16 cellular contexts compared by ENCODE assay signal in the genomic region with DNA sequence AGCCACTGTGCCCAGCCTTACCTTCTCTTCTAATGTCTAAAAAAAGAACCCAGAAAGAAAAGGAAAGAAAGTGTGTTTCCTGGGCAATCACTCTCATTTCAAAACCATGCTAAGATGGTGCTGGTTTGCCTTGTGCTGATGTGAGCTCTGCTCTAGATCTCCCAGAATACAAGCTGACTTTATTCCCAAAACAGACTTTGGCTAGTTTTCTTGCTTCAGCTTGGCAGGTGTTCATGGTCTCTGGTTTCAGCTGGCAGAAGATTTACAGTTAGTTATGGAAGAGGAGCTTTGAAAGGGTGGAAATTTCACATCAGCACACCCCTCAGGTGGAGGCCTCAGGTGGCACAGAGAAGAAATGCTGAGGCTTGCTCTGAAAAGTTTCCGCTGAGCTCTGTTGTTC. TPM values are rescaled to one million over a fixed set of nuclear protein-coding genes. Genes with fewer than 3 reads are reported as not detected.
"Had no signal": no experiment of that assay in that cellular context is flagged by ENCODE, and none has a peak within 500 bp of the region (broad histone marks: within the 10 kb centered on the region; RNA-seq: fewer than 3 reads in every experiment).

No MANE protein-coding gene starts in this region.

- H3K4me3 ChIP-seq: prostate gland, thyroid gland, vagina had no signal

- H3K27me3 Mint-ChIP-seq: activated CD4-positive, alpha-beta T cell treated with anti-CD3 and anti-CD28 coated beads for 36 hours; T-cell had no signal

- H3K9me3 ChIP-seq: prostate gland, thyroid gland, vagina had no signal

- H3K27ac Mint-ChIP-seq: activated CD4-positive, alpha-beta T cell treated with anti-CD3 and anti-CD28 coated beads for 36 hours; activated CD8-positive, alpha-beta T cell treated with anti-CD3 and anti-CD28 coated beads, Interleukin-2, amount 10 ng/mL, durations not matched to agents 7 days and 5 days; activated naive CD4-positive, alpha-beta T cell treated with anti-CD3 and anti-CD28 coated beads for 36 hours; activated T-helper 1 cell treated with anti-CD3 and anti-CD28 coated beads, Interleukin-12 subunit alpha, Interleukin-12 subunit beta, Interleukin-2, Interleukin-4 antibody, amounts not matched to agents 30 ng/mL and 10 ng/mL and 1 ng/mL, durations not matched to agents 14 hours and 24 hours and 36 hours; mesothelial cell of epicardium; natural killer cell; T-cell had no signal

- H3K4me3 Mint-ChIP-seq: activated CD4-positive, alpha-beta T cell treated with anti-CD3 and anti-CD28 coated beads for 36 hours; activated CD8-positive, alpha-beta T cell treated with anti-CD3 and anti-CD28 coated beads, Interleukin-2, amount 10 ng/mL, durations not matched to agents 7 days and 5 days; activated naive CD4-positive, alpha-beta T cell treated with anti-CD3 and anti-CD28 coated beads for 36 hours; activated T-helper 1 cell treated with anti-CD3 and anti-CD28 coated beads, Interleukin-12 subunit alpha, Interleukin-12 subunit beta, Interleukin-2, Interleukin-4 antibody, amounts not matched to agents 30 ng/mL and 10 ng/mL and 1 ng/mL, durations not matched to agents 14 hours and 24 hours and 36 hours; mesothelial cell of epicardium; natural killer cell; T-cell had no signal

- H3K9me3 Mint-ChIP-seq: activated naive CD4-positive, alpha-beta T cell treated with anti-CD3 and anti-CD28 coated beads for 36 hours; activated T-helper 1 cell treated with anti-CD3 and anti-CD28 coated beads, Interleukin-12 subunit alpha, Interleukin-12 subunit beta, Interleukin-2, Interleukin-4 antibody, amounts not matched to agents 30 ng/mL and 10 ng/mL and 1 ng/mL, durations not matched to agents 14 hours and 24 hours and 36 hours; mesothelial cell of epicardium; natural killer cell; T-cell had no signal

- H3K27me3 ChIP-seq: thyroid gland, vagina had no signal

- H3K36me3 Mint-ChIP-seq: mesothelial cell of epicardium, natural killer cell, T-cell had no signal

- H3K36me3 ChIP-seq: prostate gland, thyroid gland, vagina had no signal

- H3K4me1 ChIP-seq: prostate gland, thyroid gland, vagina had no signal

- DNase-seq: activated CD4-positive, alpha-beta T cell treated with anti-CD3 and anti-CD28 coated beads for 36 hours; activated CD8-positive, alpha-beta memory T cell treated with anti-CD3 and anti-CD28 coated beads, Interleukin-2, amount 50 U/mL, for 48 hours; activated CD8-positive, alpha-beta T cell treated with anti-CD3 and anti-CD28 coated beads, Interleukin-2, amount 10 ng/mL, durations not matched to agents 7 days and 5 days; activated naive CD4-positive, alpha-beta T cell treated with anti-CD3 and anti-CD28 coated beads for 36 hours; kidney glomerular epithelial cell; natural killer cell; nucleus accumbens; stimulated activated CD4-positive, alpha-beta T cell treated with anti-CD3 and anti-CD28 coated beads, Interleukin-2, amount 100 ng/mL, for 48 hours; stimulated activated naive CD8-positive, alpha-beta T cell treated with anti-CD3 and anti-CD28 coated beads, Interleukin-15, Interleukin-2, amounts not matched to agents 100 U/mL and 50 U/mL, for 24 hours; T-cell; T1000; thyroid gland had no signal

- H3K4me1 Mint-ChIP-seq: activated CD4-positive, alpha-beta T cell treated with anti-CD3 and anti-CD28 coated beads for 36 hours; natural killer cell; T-cell had no signal

- H3K27ac ChIP-seq: prostate gland, thyroid gland, vagina had no signal

RNA-seq across cellular contexts. Expression of a gene that starts 34.4 kb away (rescaled TPM):
- total RNA-seq: activated naive CD4-positive, alpha-beta T cell treated with anti-CD3 and anti-CD28 coated beads for 36 hours; activated T-helper 1 cell treated with anti-CD3 and anti-CD28 coated beads, Interleukin-12 subunit alpha, Interleukin-12 subunit beta, Interleukin-2, Interleukin-4 antibody, amounts not matched to agents 30 ng/mL and 10 ng/mL and 1 ng/mL, durations not matched to agents 14 hours and 24 hours and 36 hours; T-cell; vagina had no signal
